19 cellular contexts compared by ENCODE assay signal in genomic region chr6:165422192-165422591, GRCh38.
DNase-seq lines count a peak whose midpoint lies in the region; ATAC-seq, FAIRE-seq and TF ChIP-seq lines count a peak whose summit lies in the region.
"Had no signal": no experiment of that assay in that cellular context is flagged by ENCODE, and none has a peak within 500 bp of the region (broad histone marks: within the 10 kb centered on the region; RNA-seq: fewer than 3 reads in every experiment).

No MANE protein-coding gene starts in this region.

- no peak overlapping the region for H3K4me3 Mint-ChIP-seq in activated naive CD4-positive, alpha-beta T cell treated with anti-CD3 and anti-CD28 coated beads, Interleukin-2, amount 10 ng/mL, durations not matched to agents 7 days and 5 days
- H3K4me3 Mint-ChIP-seq: B cell; CD8-positive, alpha-beta T cell; GM23338 had no signal

- H3K36me3 ChIP-seq in neuronal stem cell (replicated peaks in 1 of 2; ENCODE audit: control insufficient read depth in 2 of 2, insufficient read depth in 2 of 2, low read length in 2 of 2) = peaks cover 11 to 38% of the 10 kb centered on the region in 2 donors
- H3K36me3 ChIP-seq: BLaER1 treated with 17β-estradiol and CSF1 and Interleukin-3, amounts not matched to agents 10 nM and 100 nM had no signal

- H3K27ac ChIP-seq in neuronal stem cell (replicated peaks; ENCODE audit: low read length) (no peak overlapping the region), right cardiac atrium (ENCODE audit: low read length) (no peak overlapping the region)
- H3K27ac ChIP-seq: BLaER1 treated with 17β-estradiol and CSF1 and Interleukin-3, amounts not matched to agents 10 nM and 100 nM; HL-60 had no signal

- FAIRE-seq in GM12892 (lab: Jason Lieb, UNC) = peak; percentile 36

- H3K4me3 ChIP-seq in neuronal stem cell (ENCODE audit: low read length in 2 of 2) (no peak overlapping the region), right cardiac atrium (ENCODE audit: low read length) (no peak overlapping the region)
- H3K4me3 ChIP-seq: BLaER1 treated with 17β-estradiol and CSF1 and Interleukin-3, amounts not matched to agents 10 nM and 100 nM; GM23338 had no signal

- H3K4me2 ChIP-seq in neuronal stem cell (ENCODE audit: insufficient read depth, low read length, poor library complexity, severe bottlenecking) = no peak overlapping the region
- H3K4me2 ChIP-seq: BLaER1 treated with 17β-estradiol and CSF1 and Interleukin-3, amounts not matched to agents 10 nM and 100 nM; GM23338 had no signal

- TF ChIP-seq POLR2A in GM12892 (IDR thresholded peaks at IDR 0.05; ENCODE audit: low read depth, low read length) = no peak

- H3K79me1 ChIP-seq in neuronal stem cell (ENCODE audit: low read depth, low read length) = peaks cover 2% of the 10 kb centered on the region

- POLR2A ChIA-PET in HEK293T (lab: Yijun Ruan, JAX) = no interaction called here

- H3K18ac ChIP-seq in neuronal stem cell (ENCODE audit: low read length) = no peak overlapping the region

- ATAC-seq in GM18517 (IDR thresholded peaks at IDR 0.05; ENCODE audit: unreplicated experiment) (no peak), right cardiac atrium (no peak)
- ATAC-seq: CD8-positive, alpha-beta T cell; GM23338 had no signal

- H2BK12ac ChIP-seq in neuronal stem cell (ENCODE audit: low read length) = peak overlapping the region; percentile 79

- H3K27me3 Mint-ChIP-seq in activated naive CD4-positive, alpha-beta T cell treated with anti-CD3 and anti-CD28 coated beads, Interleukin-2, amount 10 ng/mL, durations not matched to agents 7 days and 5 days = no peaks in the 10 kb centered on the region
- H3K27me3 Mint-ChIP-seq: B cell, IgD-negative memory B cell had no signal

- CTCF ChIA-PET in HEK293T (lab: Yijun Ruan, JAX) = interaction anchor here (0.7 kb wide), 1 partner anchor 684 kb away, joined by 3 read pairs; no protein-coding TSS in a partner anchor
- CTCF ChIA-PET in activated naive CD4-positive, alpha-beta T cell treated with anti-CD3 and anti-CD28 coated beads, Interleukin-2, amount 10 ng/mL, durations not matched to agents 7 days and 5 days (lab: Charles Lee) = no interaction called here

- intact Hi-C loops in right cardiac atrium (cut with DNase I) = no loop called here

- H3K27ac Mint-ChIP-seq in activated naive CD4-positive, alpha-beta T cell treated with anti-CD3 and anti-CD28 coated beads, Interleukin-2, amount 10 ng/mL, durations not matched to agents 7 days and 5 days = no peak overlapping the region
- H3K27ac Mint-ChIP-seq: B cell; CD8-positive, alpha-beta T cell; GM23338; IgD-negative memory B cell had no signal

- H3K9ac ChIP-seq in neuronal stem cell (ENCODE audit: low read depth, low read length, poor library complexity) = peak overlapping the region; percentile 63
- H3K9ac ChIP-seq: BLaER1 treated with 17β-estradiol and CSF1 and Interleukin-3, amounts not matched to agents 10 nM and 100 nM had no signal

- no peaks in the 10 kb centered on the region for H3K36me3 Mint-ChIP-seq in activated naive CD4-positive, alpha-beta T cell treated with anti-CD3 and anti-CD28 coated beads, Interleukin-2, amount 10 ng/mL, durations not matched to agents 7 days and 5 days
- H3K36me3 Mint-ChIP-seq: CD8-positive, alpha-beta T cell; IgD-negative memory B cell had no signal

- WGBS in neuronal stem cell (ENCODE audit: extremely low coverage in 2 of 2, insufficient read length in 2 of 2, insufficient replicate concordance in 1 of 2), 2 donors = no CpG with 5 or more reads among the region's 11 CpGs
- WGBS in right cardiac atrium = 98% methylated on average over 11 of the region's 11 CpGs

- H3K4ac ChIP-seq in neuronal stem cell (ENCODE audit: low read length) = no peak overlapping the region

- peak overlapping the region; percentile 84 for H3K14ac ChIP-seq in neuronal stem cell (ENCODE audit: low read length)

- H2BK120ac ChIP-seq in neuronal stem cell (ENCODE audit: low read depth, low read length) = no peak overlapping the region

- no peak overlapping the region for H2BK5ac ChIP-seq in neuronal stem cell (ENCODE audit: low read length)

- no peak for DNase-seq in GM12892 (ENCODE audit: insufficient read length)
- no peak for DNase-seq in HEK293T (ENCODE audit: extremely low spot score)
- DNase-seq in neuronal stem cell (ENCODE audit: low spot score) = no peak
- no peak for DNase-seq in activated naive CD4-positive, alpha-beta T cell treated with anti-CD3 and anti-CD28 coated beads, Interleukin-2, amount 10 ng/mL, durations not matched to agents 7 days and 5 days
- no peak for DNase-seq in 8988T
- no peak for DNase-seq in right cardiac atrium
- DNase-seq: Calu3; CD8-positive, alpha-beta T cell; DMS79 treated with DMSO at 0.1 percent for 48 hours; GF-D8; H7; Karpas-422; KBM-7 had no signal

- no peaks in the 10 kb centered on the region for H3K9me3 Mint-ChIP-seq in activated naive CD4-positive, alpha-beta T cell treated with anti-CD3 and anti-CD28 coated beads, Interleukin-2, amount 10 ng/mL, durations not matched to agents 7 days and 5 days
- H3K9me3 Mint-ChIP-seq: GM23338 had no signal

- peak overlapping the region; percentile 80 for H4K91ac ChIP-seq in neuronal stem cell (ENCODE audit: low read depth, low read length, poor library complexity)

- H2AK5ac ChIP-seq in neuronal stem cell (ENCODE audit: low read depth, low read length) = no peak overlapping the region

- H2AFZ ChIP-seq in neuronal stem cell (ENCODE audit: low read length) = no peak overlapping the region
- H2AFZ ChIP-seq: GM23338 had no signal

- no peaks in the 10 kb centered on the region for H3K4me1 Mint-ChIP-seq in activated naive CD4-positive, alpha-beta T cell treated with anti-CD3 and anti-CD28 coated beads, Interleukin-2, amount 10 ng/mL, durations not matched to agents 7 days and 5 days
- H3K4me1 Mint-ChIP-seq: B cell, GM23338, IgD-negative memory B cell had no signal

- H4K8ac ChIP-seq in neuronal stem cell (ENCODE audit: low read depth, low read length) = peak overlapping the region; percentile 86

- H3K27me3 ChIP-seq in neuronal stem cell (ENCODE audit: control insufficient read depth in 3 of 3, insufficient read depth in 3 of 3, low read depth in 1 of 3, low read length in 3 of 3) = peaks cover 0 to 2% (median 0%) of the 10 kb centered on the region in 3 experiments
- H3K27me3 ChIP-seq in right cardiac atrium (ENCODE audit: control insufficient read depth, insufficient read depth) = no peaks in the 10 kb centered on the region
- H3K27me3 ChIP-seq: BLaER1 treated with 17β-estradiol and CSF1 and Interleukin-3, amounts not matched to agents 10 nM and 100 nM had no signal

- no peak overlapping the region for H2BK15ac ChIP-seq in neuronal stem cell (ENCODE audit: low read length)

- peaks cover 0 to 11% of the 10 kb centered on the region in 2 donors for H3K9me3 ChIP-seq in neuronal stem cell (replicated peaks in 1 of 2; ENCODE audit: control insufficient read depth in 2 of 2, insufficient read depth in 1 of 2, low read depth in 1 of 2, low read length in 2 of 2)
- H3K9me3 ChIP-seq in right cardiac atrium (ENCODE audit: control insufficient read depth, low read length) = no peaks in the 10 kb centered on the region

- peak overlapping the region; percentile 44 for H3K23ac ChIP-seq in neuronal stem cell (ENCODE audit: low read depth, low read length, poor library complexity)

- peaks cover 0 to 2% of the 10 kb centered on the region in 2 donors for H3K4me1 ChIP-seq in neuronal stem cell (ENCODE audit: control insufficient read depth in 2 of 2, insufficient read depth in 1 of 2, low read depth in 1 of 2, low read length in 2 of 2)
- no peaks in the 10 kb centered on the region for H3K4me1 ChIP-seq in right cardiac atrium (ENCODE audit: control insufficient read depth, insufficient read depth, low read length)
- H3K4me1 ChIP-seq: BLaER1 treated with 17β-estradiol and CSF1 and Interleukin-3, amounts not matched to agents 10 nM and 100 nM had no signal

TF ChIP-seq in HEK293T, 16 proteins besides CTCF, POLR2A, EP300 and RAD21:
- no peak for TF ChIP-seq SUZ12 (IDR thresholded peaks at IDR 0.05)
- 0 out of 2 replicates have a peak, but pooled peaks have one; percentile 29 for TF ChIP-seq CTBP1 (IDR thresholded peaks at IDR 0.05; ENCODE audit: borderline replicate concordance)
